In the genomic region with DNA sequence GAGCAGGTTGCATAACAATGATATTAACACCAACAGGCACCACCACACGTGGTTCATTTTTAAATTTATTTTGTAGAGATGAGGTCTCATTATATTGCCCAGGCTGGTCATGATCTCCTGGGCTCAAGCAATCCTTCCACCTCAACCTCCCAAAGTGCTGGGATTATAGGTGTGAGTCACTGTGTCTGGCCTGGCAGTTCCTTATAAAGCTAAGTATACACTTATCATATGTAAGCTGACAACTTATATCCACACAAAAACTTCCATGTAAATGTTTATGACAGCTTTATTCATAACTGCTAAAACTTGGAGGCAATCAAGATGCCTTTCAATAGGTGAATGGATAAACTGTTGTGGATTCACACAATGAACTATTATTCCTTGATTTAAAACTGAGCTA, we compare ENCODE assay signal across 22 cellular contexts.
DNase-seq lines count a peak whose midpoint lies in the region; ATAC-seq and TF ChIP-seq lines count a peak whose summit lies in the region.
"Had no signal": no experiment of that assay in that cellular context is flagged by ENCODE, and none has a peak within 500 bp of the region (broad histone marks: within the 10 kb centered on the region; RNA-seq: fewer than 3 reads in every experiment).

No MANE protein-coding gene starts in this region.

- no peaks in the 10 kb centered on the region for H3K4me1 ChIP-seq in testis

- intact Hi-C loops in left colon (cut with DNase I, micrococcal nuclease) (no loop called here), testis (cut with DNase I; ENCODE audit: low total_unique reads) (no loop called here)

- no peaks in the 10 kb centered on the region for H3K27me3 Mint-ChIP-seq in activated naive CD4-positive, alpha-beta T cell treated with anti-CD3 and anti-CD28 coated beads, Interleukin-2, amount 50 U/mL, for 24 hours
- no peaks in the 10 kb centered on the region for H3K27me3 Mint-ChIP-seq in activated naive CD4-positive, alpha-beta T cell treated with anti-CD3 and anti-CD28 coated beads, Interleukin-2, amount 10 ng/mL, durations not matched to agents 7 days and 5 days
- H3K27me3 Mint-ChIP-seq in T-helper 2 cell treated with Interferon-gamma antibody and Interleukin-4, amounts not matched to agents 5 μg/mL and 100 μg/mL, for 36 hours (ENCODE audit: low read depth) = no peaks in the 10 kb centered on the region
- H3K27me3 Mint-ChIP-seq: B cell; CD4-positive, alpha-beta T cell; CD8-positive, alpha-beta memory T cell had no signal

- DNase-seq in activated naive CD4-positive, alpha-beta T cell treated with anti-CD3 and anti-CD28 coated beads, Interleukin-2, amount 10 ng/mL, durations not matched to agents 7 days and 5 days = no peak
- DNase-seq in left colon (no peak), testis (no peak), nucleus accumbens (lab: John Stamatoyannopoulos, UW) (no peak)
- no peak for DNase-seq in T-helper 2 cell treated with Interferon-gamma antibody and Interleukin-4, amounts not matched to agents 5 μg/mL and 100 μg/mL, for 36 hours (ENCODE audit: low spot score)
- DNase-seq: CD4-positive, alpha-beta T cell; CD8-positive, alpha-beta memory T cell; DMS 273 treated with DMSO at 0.1 percent for 48 hours; DMS79; EL; GDM1; GOT3; HFFc6 had no signal

- TF ChIP-seq POLR2A in testis (IDR thresholded peaks at IDR 0.05) = no peak

- H3K36me3 ChIP-seq in testis (ENCODE audit: low read depth, missing control alignments) = no peaks in the 10 kb centered on the region

- H3K4me1 Mint-ChIP-seq in activated naive CD4-positive, alpha-beta T cell treated with anti-CD3 and anti-CD28 coated beads, Interleukin-2, amount 50 U/mL, for 24 hours = peaks cover 30% of the 10 kb centered on the region
- H3K4me1 Mint-ChIP-seq in activated naive CD4-positive, alpha-beta T cell treated with anti-CD3 and anti-CD28 coated beads, Interleukin-2, amount 10 ng/mL, durations not matched to agents 7 days and 5 days = peaks cover 27% of the 10 kb centered on the region
- peaks cover 30% of the 10 kb centered on the region for H3K4me1 Mint-ChIP-seq in T-helper 2 cell treated with Interferon-gamma antibody and Interleukin-4, amounts not matched to agents 5 μg/mL and 100 μg/mL, for 36 hours (ENCODE audit: low read depth)
- H3K4me1 Mint-ChIP-seq: B cell had no signal

- H3K9me3 Mint-ChIP-seq in activated naive CD4-positive, alpha-beta T cell treated with anti-CD3 and anti-CD28 coated beads, Interleukin-2, amount 50 U/mL, for 24 hours = peaks cover 8% of the 10 kb centered on the region
- H3K9me3 Mint-ChIP-seq in activated naive CD4-positive, alpha-beta T cell treated with anti-CD3 and anti-CD28 coated beads, Interleukin-2, amount 10 ng/mL, durations not matched to agents 7 days and 5 days = peaks cover 24% of the 10 kb centered on the region
- H3K9me3 Mint-ChIP-seq in T-helper 2 cell treated with Interferon-gamma antibody and Interleukin-4, amounts not matched to agents 5 μg/mL and 100 μg/mL, for 36 hours = peaks cover 30% of the 10 kb centered on the region

- H3K27ac Mint-ChIP-seq in activated naive CD4-positive, alpha-beta T cell treated with anti-CD3 and anti-CD28 coated beads, Interleukin-2, amount 50 U/mL, for 24 hours = peak overlapping the region; percentile 3
- no peak overlapping the region for H3K27ac Mint-ChIP-seq in activated naive CD4-positive, alpha-beta T cell treated with anti-CD3 and anti-CD28 coated beads, Interleukin-2, amount 10 ng/mL, durations not matched to agents 7 days and 5 days
- H3K27ac Mint-ChIP-seq in T-helper 2 cell treated with Interferon-gamma antibody and Interleukin-4, amounts not matched to agents 5 μg/mL and 100 μg/mL, for 36 hours = no peak overlapping the region
- H3K27ac Mint-ChIP-seq: B cell; CD4-positive, alpha-beta T cell; CD8-positive, alpha-beta memory T cell; HFFc6 had no signal

- H3K4me3 Mint-ChIP-seq in activated naive CD4-positive, alpha-beta T cell treated with anti-CD3 and anti-CD28 coated beads, Interleukin-2, amount 50 U/mL, for 24 hours = no peak overlapping the region
- no peak overlapping the region for H3K4me3 Mint-ChIP-seq in activated naive CD4-positive, alpha-beta T cell treated with anti-CD3 and anti-CD28 coated beads, Interleukin-2, amount 10 ng/mL, durations not matched to agents 7 days and 5 days
- no peak overlapping the region for H3K4me3 Mint-ChIP-seq in T-helper 2 cell treated with Interferon-gamma antibody and Interleukin-4, amounts not matched to agents 5 μg/mL and 100 μg/mL, for 36 hours
- H3K4me3 Mint-ChIP-seq: B cell; CD4-positive, alpha-beta T cell; CD8-positive, alpha-beta memory T cell; HFFc6 had no signal

- no peak for TF ChIP-seq CTCF in testis (IDR thresholded peaks at IDR 0.05)

- WGBS in testis, 2 donors = 71% methylated on average over 1 of the region's 1 CpG

- ATAC-seq in esophagus mucosa (peak; percentile 41), left colon (peak; percentile 63), GM18909 (IDR thresholded peaks at IDR 0.05; ENCODE audit: poor library complexity, unreplicated experiment) (no peak)
- ATAC-seq: GM12878 had no signal

- no peak overlapping the region for H3K27ac ChIP-seq in testis
- H3K27ac ChIP-seq: 22Rv1, BLaER1, C4-2B had no signal

- H3K36me3 Mint-ChIP-seq in activated naive CD4-positive, alpha-beta T cell treated with anti-CD3 and anti-CD28 coated beads, Interleukin-2, amount 50 U/mL, for 24 hours = peaks cover 27% of the 10 kb centered on the region
- peaks cover 34% of the 10 kb centered on the region for H3K36me3 Mint-ChIP-seq in activated naive CD4-positive, alpha-beta T cell treated with anti-CD3 and anti-CD28 coated beads, Interleukin-2, amount 10 ng/mL, durations not matched to agents 7 days and 5 days
- H3K36me3 Mint-ChIP-seq in T-helper 2 cell treated with Interferon-gamma antibody and Interleukin-4, amounts not matched to agents 5 μg/mL and 100 μg/mL, for 36 hours (ENCODE audit: low read depth) = peaks cover 31% of the 10 kb centered on the region

- no peaks in the 10 kb centered on the region for H3K9me3 ChIP-seq in testis
- H3K9me3 ChIP-seq: HAP-1 had no signal

- H3K4me3 ChIP-seq in testis = no peak overlapping the region
- H3K4me3 ChIP-seq: BLaER1, GM12878, HAP-1 had no signal

- no peaks in the 10 kb centered on the region for H3K27me3 ChIP-seq in testis
- H3K27me3 ChIP-seq: BLaER1 had no signal

- CTCF ChIA-PET in activated naive CD4-positive, alpha-beta T cell treated with anti-CD3 and anti-CD28 coated beads, Interleukin-2, amount 10 ng/mL, durations not matched to agents 7 days and 5 days (lab: Charles Lee) = interaction anchor here (1.3 kb wide), 1 partner anchor 22 kb away, joined by 3 read pairs; no protein-coding TSS in a partner anchor
